In genomic region chr17:69012895-69013805, GRCh38 we compare ENCODE assay signal across 18 cellular contexts. TPM values are rescaled to one million over a fixed set of nuclear protein-coding genes. Genes with fewer than 3 reads are reported as not detected.
DNase-seq lines count a peak whose midpoint lies in the region; ATAC-seq and TF ChIP-seq lines count a peak whose summit lies in the region.
"Had no signal": no experiment of that assay in that cellular context is flagged by ENCODE, and none has a peak within 500 bp of the region (broad histone marks: within the 10 kb centered on the region; RNA-seq: fewer than 3 reads in every experiment).

No MANE protein-coding gene starts in this region.

- no peaks in the 10 kb centered on the region for H3F3A ChIP-seq in SK-N-SH (replicated peaks; ENCODE audit: insufficient read depth)

- H3K27me3 ChIP-seq in SK-N-SH (ENCODE audit: insufficient read depth) (no peaks in the 10 kb centered on the region), fibroblast of lung (ENCODE audit: control insufficient read depth, insufficient read depth, low read length) (no peaks in the 10 kb centered on the region)
- H3K27me3 ChIP-seq: body of pancreas, thyroid gland had no signal

- DNase-seq in GM03348 (ENCODE audit: low spot score) (peak; percentile 12), SK-N-SH (no peak), fibroblast of lung (ENCODE audit: low read depth in 2 of 2) (peak; percentile 4 to 83), renal cortical epithelial cell (ENCODE audit: low read depth) (peak; percentile 40), immature natural killer cell (no peak), RPMI8226 (no peak)
- no peak for DNase-seq in stimulated activated naive B cell treated with anti-CD40 and anti-IgM and Interleukin-4, amounts not matched to agents 10 μg/mL and 1 μg/mL and 100 μg/mL, for 72 hours
- DNase-seq: activated gamma-delta T cell; body of pancreas; effector CD8-positive, alpha-beta T cell; NCI-H345; stimulated activated CD4-positive, alpha-beta T cell treated with anti-CD3 and anti-CD28 coated beads, Interleukin-1b, Interleukin-23, amount 100 ng/mL, for 48 hours; thyroid gland had no signal

- no peaks in the 10 kb centered on the region for H3K36me3 Mint-ChIP-seq in immature natural killer cell
- no peaks in the 10 kb centered on the region for H3K36me3 Mint-ChIP-seq in stimulated activated naive B cell treated with anti-CD40 and anti-IgM and Interleukin-4, amounts not matched to agents 10 μg/mL and 1 μg/mL and 100 μg/mL, for 72 hours
- H3K36me3 Mint-ChIP-seq: CD14-positive monocyte had no signal

- H3K4me3 Mint-ChIP-seq in immature natural killer cell, result no peak overlapping the region
- H3K4me3 Mint-ChIP-seq in stimulated activated naive B cell treated with anti-CD40 and anti-IgM and Interleukin-4, amounts not matched to agents 10 μg/mL and 1 μg/mL and 100 μg/mL, for 72 hours, result no peak overlapping the region
- H3K4me3 Mint-ChIP-seq: CD14-positive monocyte had no signal

- TF ChIP-seq CTCF in SK-N-SH (IDR thresholded peaks at IDR 0.05) (no peak), fibroblast of lung (conservative IDR thresholded peaks at IDR 0.05 in 1 of 2, IDR thresholded peaks at IDR 0.05 in 1 of 2; ENCODE audit: low read depth in 1 of 2, low read length in 2 of 2) (no peak)

- no peak for ATAC-seq in stimulated activated naive B cell treated with anti-CD40 and anti-IgM and Interleukin-4, amounts not matched to agents 10 μg/mL and 1 μg/mL and 100 μg/mL, for 72 hours (replicated peaks)
- no peak for ATAC-seq in GM18909 (IDR thresholded peaks at IDR 0.05; ENCODE audit: poor library complexity, unreplicated experiment)
- ATAC-seq: body of pancreas, left lobe of liver had no signal

- CTCF ChIA-PET in SK-N-SH (lab: Yijun Ruan, JAX), result no interaction called here

- no peak overlapping the region for H3K4me3 ChIP-seq in SK-N-SH (ENCODE audit: low read depth in 2 of 2, low read length in 1 of 2)
- H3K4me3 ChIP-seq in fibroblast of lung (replicated peaks in 1 of 4; ENCODE audit: control extremely low read depth in 1 of 4, insufficient read depth in 1 of 4, low read depth in 3 of 4, low read length in 4 of 4), result no peak overlapping the region
- H3K4me3 ChIP-seq: body of pancreas, prostate gland, thyroid gland had no signal

- H3K9me3 ChIP-seq in SK-N-SH (no peaks in the 10 kb centered on the region), fibroblast of lung (ENCODE audit: control insufficient read depth, insufficient read depth, low read depth, low read length) (no peaks in the 10 kb centered on the region)
- H3K9me3 ChIP-seq: body of pancreas, prostate gland, thyroid gland had no signal

- H3K9me2 ChIP-seq in SK-N-SH, result no peaks in the 10 kb centered on the region

- H3K4me1 ChIP-seq in SK-N-SH (ENCODE audit: control insufficient read depth in 1 of 2, insufficient read depth in 2 of 2, low read depth in 1 of 2, low read length in 1 of 2) (no peaks in the 10 kb centered on the region; a peak in 1 of 4 replicates), fibroblast of lung (ENCODE audit: control insufficient read depth, extremely low read depth, insufficient read depth, low read length) (no peaks in the 10 kb centered on the region)
- H3K4me1 ChIP-seq: prostate gland, thyroid gland had no signal

- H2AFZ ChIP-seq in SK-N-SH (ENCODE audit: low read depth), result no peak overlapping the region
- H2AFZ ChIP-seq in fibroblast of lung (ENCODE audit: low read length), result no peak overlapping the region

- 10% methylated on average over 4 of the region's 4 CpGs for WGBS in SK-N-SH (ENCODE audit: low lambda C conversion rate)

- H3K27ac ChIP-seq in SK-N-SH (ENCODE audit: low read depth in 2 of 2, low read length in 1 of 2) (peak overlapping the region in 1 of 2 experiments; percentile 41; a peak in 1 of 4 replicates), fibroblast of lung (ENCODE audit: insufficient read depth, low read length) (no peak overlapping the region)
- H3K27ac ChIP-seq: body of pancreas, prostate gland, thyroid gland had no signal

- no peaks in the 10 kb centered on the region for H4K20me1 ChIP-seq in SK-N-SH (ENCODE audit: insufficient read depth)
- H4K20me1 ChIP-seq in fibroblast of lung (ENCODE audit: control insufficient read depth, extremely low read depth, insufficient read depth, low read length), result no peaks in the 10 kb centered on the region

- no peak for TF ChIP-seq EP300 in SK-N-SH (IDR thresholded peaks at IDR 0.05; ENCODE audit: borderline replicate concordance in 1 of 2, low read depth in 1 of 2, low read length in 1 of 2)

- no peak for TF ChIP-seq RAD21 in SK-N-SH (IDR thresholded peaks at IDR 0.05; ENCODE audit: low read length)

- peaks cover 0 to 2% (median 0%) of the 10 kb centered on the region in 6 donors for H3K9me3 Mint-ChIP-seq in immature natural killer cell
- peaks cover 0 to 3% of the 10 kb centered on the region in 2 donors for H3K9me3 Mint-ChIP-seq in stimulated activated naive B cell treated with anti-CD40 and anti-IgM and Interleukin-4, amounts not matched to agents 10 μg/mL and 1 μg/mL and 100 μg/mL, for 72 hours

- peaks cover 0 to 6% (median 0%) of the 10 kb centered on the region in 3 donors for H3K27me3 Mint-ChIP-seq in immature natural killer cell (ENCODE audit: low read depth in 3 of 3)
- H3K27me3 Mint-ChIP-seq in stimulated activated naive B cell treated with anti-CD40 and anti-IgM and Interleukin-4, amounts not matched to agents 10 μg/mL and 1 μg/mL and 100 μg/mL, for 72 hours, result no peaks in the 10 kb centered on the region

- no peak overlapping the region for H3K27ac Mint-ChIP-seq in immature natural killer cell
- H3K27ac Mint-ChIP-seq in stimulated activated naive B cell treated with anti-CD40 and anti-IgM and Interleukin-4, amounts not matched to agents 10 μg/mL and 1 μg/mL and 100 μg/mL, for 72 hours, result no peak overlapping the region
- H3K27ac Mint-ChIP-seq: CD14-positive monocyte had no signal

- POLR2A ChIA-PET in SK-N-SH (lab: Yijun Ruan, JAX), result no interaction called here

- H3K36me3 ChIP-seq in SK-N-SH (replicated peaks in 1 of 2; ENCODE audit: control insufficient read depth in 1 of 2, insufficient read depth in 2 of 2, low read length in 1 of 2) (no peaks in the 10 kb centered on the region), fibroblast of lung (ENCODE audit: control insufficient read depth, insufficient read depth, low read length) (no peaks in the 10 kb centered on the region)
- H3K36me3 ChIP-seq: prostate gland, thyroid gland had no signal

- no peaks in the 10 kb centered on the region for H3K4me1 Mint-ChIP-seq in immature natural killer cell
- H3K4me1 Mint-ChIP-seq in stimulated activated naive B cell treated with anti-CD40 and anti-IgM and Interleukin-4, amounts not matched to agents 10 μg/mL and 1 μg/mL and 100 μg/mL, for 72 hours, result no peaks in the 10 kb centered on the region
- H3K4me1 Mint-ChIP-seq: CD14-positive monocyte had no signal

- H3K79me2 ChIP-seq in SK-N-SH (ENCODE audit: insufficient read depth) (no peaks in the 10 kb centered on the region), fibroblast of lung (ENCODE audit: control insufficient read depth, insufficient read depth, low read length) (no peaks in the 10 kb centered on the region)

- no peak overlapping the region for H3K9ac ChIP-seq in SK-N-SH
- H3K9ac ChIP-seq in fibroblast of lung (ENCODE audit: insufficient read depth, low read length), result no peak overlapping the region

- H3K4me2 ChIP-seq in SK-N-SH (no peak overlapping the region; the same call in 1 of the 2 replicates), fibroblast of lung (ENCODE audit: extremely low read depth, insufficient read depth, low read length) (no peak overlapping the region)

TF ChIP-seq in SK-N-SH, 30 proteins besides CTCF, POLR2A, EP300 and RAD21:
- TF ChIP-seq TCF12 (IDR thresholded peaks at IDR 0.05) (peak; percentile 53), POLR2AphosphoS5 (IDR thresholded peaks at IDR 0.05; ENCODE audit: low read depth, low read length) (no peak), PBX3 (IDR thresholded peaks at IDR 0.05) (peak; percentile 60)

RNA-seq across cellular contexts. Expression of gene ABCA9, which starts 47.6 kb away (rescaled TPM):
- polyA plus RNA-seq in SK-N-SH (2012; rRNA removed), result 0.07 and 0.15 TPM in 2 replicates
- polyA plus RNA-seq in SK-N-SH (2012; cell fraction: cytosol; rRNA removed), result 0.03 and 0.04 TPM in 2 replicates
- 0.12 and 0.15 TPM in 2 replicates for polyA plus RNA-seq in SK-N-SH (2012; cell fraction: nucleus; rRNA removed)
- 3.1 and 14.1 TPM in 2 replicates for total RNA-seq in fibroblast of lung
- 1.6 and 1.8 TPM in 2 replicates for polyA plus RNA-seq in fibroblast of lung
- 0.77 and 1.0 TPM in 2 replicates for polyA plus RNA-seq in fibroblast of lung (2012)
- 0.55 and 1.1 TPM in 2 replicates for polyA minus RNA-seq in fibroblast of lung (ENCODE audit: low replicate concordance)
- total RNA-seq in renal cortical epithelial cell, result 0.20 TPM in 1 of 2 replicates, not detected in the other
- polyA plus RNA-seq in immature natural killer cell, result under 1 TPM in 1 of 3 donors, not detected in 2; 0.47 TPM
- total RNA-seq: myocyte had no signal

RNA-seq across cellular contexts. Expression of gene ABCA8, which starts 58.0 kb away (rescaled TPM):
- polyA plus RNA-seq in SK-N-SH (2012; rRNA removed), result 2.3 TPM in 2 replicates
- polyA plus RNA-seq in SK-N-SH (2012; cell fraction: cytosol; rRNA removed), result 1.7 and 2.3 TPM in 2 replicates
- polyA plus RNA-seq in SK-N-SH (2012; cell fraction: nucleus; rRNA removed), result 4.7 and 4.9 TPM in 2 replicates
- total RNA-seq in fibroblast of lung, result 42.6 and 47.2 TPM in 2 replicates
- 6.4 and 9.5 TPM in 2 replicates for polyA plus RNA-seq in fibroblast of lung
- 4.7 and 7.2 TPM in 2 replicates for polyA plus RNA-seq in fibroblast of lung (2012)
- 1.6 and 4.8 TPM in 2 replicates for polyA minus RNA-seq in fibroblast of lung (ENCODE audit: low replicate concordance)
- total RNA-seq in renal cortical epithelial cell, result 0.17 TPM in 1 of 2 replicates, not detected in the other
- not detected for polyA plus RNA-seq in immature natural killer cell
- polyA plus RNA-seq: CD14-positive monocyte had no signal

Comparison
In these comparisons a context has a peak if more than half of its experiments do, and no peak if none do; other contexts are left out.
1. DNase-seq: peak in GM03348 (single experiment), fibroblast of lung (2 of 2) and renal cortical epithelial cell (single experiment); none in SK-N-SH (single experiment), immature natural killer cell (0 of 3), RPMI8226 (single experiment) and stimulated activated naive B cell treated with anti-CD40 and anti-IgM and Interleukin-4, amounts not matched to agents 10 μg/mL and 1 μg/mL and 100 μg/mL, for 72 hours (single experiment).